ENCODE assay signal across 8 cellular contexts in genomic region chr15:40038654-40039543, GRCh38. TPM values are rescaled to one million over a fixed set of nuclear protein-coding genes. Genes with fewer than 3 reads are reported as not detected.
DNase-seq lines count a peak whose midpoint lies in the region; ATAC-seq, FAIRE-seq and TF ChIP-seq lines count a peak whose summit lies in the region.

A gene with protein sequence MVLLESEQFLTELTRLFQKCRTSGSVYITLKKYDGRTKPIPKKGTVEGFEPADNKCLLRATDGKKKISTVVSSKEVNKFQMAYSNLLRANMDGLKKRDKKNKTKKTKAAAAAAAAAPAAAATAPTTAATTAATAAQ (minus strand): TSS chr15:40039181. CDS start chr15:40039116, 65 bp downstream.

- peak within 1 kb of the TSS; percentile 98 for H3K4me3 Mint-ChIP-seq in Caco-2 (ENCODE audit: unreplicated experiment)
- peak within 1 kb of the TSS; percentile 94 for H3K4me3 Mint-ChIP-seq in memory B cell

- H3K23me2 ChIP-seq in H1 (ENCODE audit: low read depth, low read length) = peaks cover 6% of the 10 kb centered on the region

- no peaks in the 10 kb centered on the region for H3K9me3 Mint-ChIP-seq in Caco-2 (ENCODE audit: unreplicated experiment)
- no peaks in the 10 kb centered on the region for H3K9me3 Mint-ChIP-seq in memory B cell

- H3K27ac ChIP-seq in H1 (ENCODE audit: low read depth, low read length) = peak within 1 kb of the TSS; percentile 80

- peak within 1 kb of the TSS; percentile 99 for H4K8ac ChIP-seq in H1 (ENCODE audit: extremely low read depth, insufficient read depth, low read length)

- no peak within 1 kb of the TSS for H2AK5ac ChIP-seq in H1 (ENCODE audit: low read depth, low read length)

- no TSS peak for BruUV-seq in Caco-2 (replicated peaks; lab: Mats Ljungman, UMichigan)

- peak within 1 kb of the TSS; percentile 79 for H3K56ac ChIP-seq in H1 (replicated peaks; ENCODE audit: insufficient read length, low read depth, low read length)

- H3K4ac ChIP-seq in H1 (replicated peaks; ENCODE audit: insufficient read length, low read depth, low read length) = no peak within 1 kb of the TSS

- TF ChIP-seq RAD21 in H1 (IDR thresholded peaks at IDR 0.05 in 1 of 2, conservative IDR thresholded peaks at IDR 0.05 in 1 of 2; ENCODE audit: low read depth in 2 of 2, low read length in 2 of 2) = 0 out of 4 replicates have a peak, but pooled peaks of 1 of the 2 experiments have one; percentile 2

- intact Hi-C loops in Caco-2 (cut with micrococcal nuclease; ENCODE audit: unreplicated experiment) = loop anchor here (1.0 kb wide), 1 partner anchor 253 kb away; no protein-coding TSS in a partner anchor

- POLR2A ChIA-PET in Caco-2 (lab: Charles Lee) = interaction anchor here (0.5 to 1.1 kb wide), 3 partner anchors 9 to 531 kb away, joined by 3 to 10 read pairs (median 3); no protein-coding TSS in a partner anchor
- POLR2A ChIA-PET in H1 (lab: Charles Lee; ENCODE audit: partially characterized antibody) = interaction anchor here (0.6 to 2.9 kb wide), 11 partner anchors 10 to 253 kb away, joined by 3 to 11 read pairs (median 4); partner anchors contain the start of gene BUB1B

- DNase-seq in Caco-2 (peak; percentile 90 to 92), HUDEP-2 (lab: John Stamatoyannopoulos, UW; ENCODE audit: unreplicated experiment in 76 of 76) (peak in 74 of 76 experiments; percentile 30 to 95 (median 87)), NOMO-1 treated with dmso at 0.1 percent for 144 hours (lab: John Stamatoyannopoulos, UW; ENCODE audit: unreplicated experiment) (peak; percentile 79), H1 (ENCODE audit: low read depth in 1 of 2, low spot score in 2 of 2) (peak; percentile 73 to 91), memory B cell (ENCODE audit: low spot score in 2 of 2) (peak; percentile 83 to 86)
- peak; percentile 79 to 92 (median 85) for DNase-seq in activated CD8-positive, alpha-beta memory T cell treated with anti-CD3 and anti-CD28 coated beads for 48 hours (ENCODE audit: low read depth in 2 of 3, low spot score in 2 of 3)
- DNase-seq in stimulated activated CD8-positive, alpha-beta memory T cell treated with anti-CD3 and anti-CD28 coated beads, Interleukin-12 subunit alpha, Interleukin-12 subunit beta, amount 100 ng/mL, for 1 hour (ENCODE audit: low read depth) = peak; percentile 90

- H4K5ac ChIP-seq in H1 (ENCODE audit: insufficient read length, low read depth, low read length) = peak within 1 kb of the TSS; percentile 92

- 0 out of 2 replicates have a peak, but pooled peaks cover 4% of the 10 kb centered on the region for H3K4me1 ChIP-seq in Caco-2
- H3K4me1 ChIP-seq in H1 (replicated peaks in 1 of 4; ENCODE audit: control insufficient read depth in 3 of 4, insufficient read depth in 4 of 4, low read length in 3 of 4) = peaks cover 0 to 3% (median 0%) of the 10 kb centered on the region in 4 experiments; a peak in 2 of 7 replicates

- H3K27me3 Mint-ChIP-seq in Caco-2 (ENCODE audit: insufficient read depth, unreplicated experiment) (no peaks in the 10 kb centered on the region), memory B cell (no peaks in the 10 kb centered on the region)

- no peaks in the 10 kb centered on the region for H3K79me1 ChIP-seq in H1 (ENCODE audit: low read depth, low read length)

- H2BK120ac ChIP-seq in H1 (replicated peaks; ENCODE audit: low read depth, low read length) = no peak within 1 kb of the TSS

- WGBS in H1 (ENCODE audit: extremely low coverage in 1 of 2, insufficient coverage in 1 of 2, insufficient read length in 1 of 2, insufficient replicate concordance in 2 of 2, low coverage in 1 of 2, low lambda C conversion rate in 2 of 2, missing lambda C conversion rate in 1 of 2), 2 experiments = 2% methylated on average over 49 of the region's 59 CpGs; no CpG with 5 or more reads in 1 of the 2 experiments

- H3K4me2 ChIP-seq in H1 (ENCODE audit: insufficient read depth in 1 of 2, low read depth in 2 of 2, low read length in 2 of 2) = peak within 1 kb of the TSS; percentile 77 to 80

- no peak within 1 kb of the TSS for H3K14ac ChIP-seq in H1 (ENCODE audit: insufficient read length)

- H2BK20ac ChIP-seq in H1 (ENCODE audit: low read length) = no peak within 1 kb of the TSS

- no peaks in the 10 kb centered on the region for H3K27me3 ChIP-seq in Caco-2 (replicated peaks; ENCODE audit: control insufficient read depth, insufficient read depth, low read length)
- no peaks in the 10 kb centered on the region for H3K27me3 ChIP-seq in H1 (replicated peaks in 1 of 4; ENCODE audit: control insufficient read depth in 3 of 4, extremely low read depth in 1 of 4, insufficient read depth in 3 of 4, low read length in 3 of 4)

- H4K91ac ChIP-seq in H1 (replicated peaks; ENCODE audit: insufficient read length, low read length) = no peak within 1 kb of the TSS

- H3K4me3 ChIP-seq in Caco-2 (ENCODE audit: low read depth, low read length) = peak within 1 kb of the TSS; percentile 78
- peak within 1 kb of the TSS; percentile 58 to 95 (median 88) for H3K4me3 ChIP-seq in H1 (ENCODE audit: extremely low read depth in 1 of 4, insufficient read depth in 2 of 4, low read depth in 3 of 4, low read length in 4 of 4)

- no peaks in the 10 kb centered on the region for H3K9me3 ChIP-seq in Caco-2
- no peaks in the 10 kb centered on the region for H3K9me3 ChIP-seq in H1 (ENCODE audit: insufficient read depth in 2 of 2, low read depth in 1 of 2, low read length in 1 of 2)

- no peak within 1 kb of the TSS for H3K23ac ChIP-seq in H1 (ENCODE audit: insufficient read length)

- peak within 1 kb of the TSS; percentile 95 for H2BK5ac ChIP-seq in H1 (ENCODE audit: low read depth, low read length)

- peak within 1 kb of the TSS; percentile 94 for H3K18ac ChIP-seq in H1 (ENCODE audit: extremely low read depth, low read length)

- H2BK15ac ChIP-seq in H1 (ENCODE audit: low read length) = peak within 1 kb of the TSS; percentile 81

- H3K27ac Mint-ChIP-seq in Caco-2 (ENCODE audit: unreplicated experiment) = peak within 1 kb of the TSS; percentile 97
- peak within 1 kb of the TSS; percentile 96 for H3K27ac Mint-ChIP-seq in memory B cell

- ATAC-seq in GM21390 (IDR thresholded peaks at IDR 0.05; ENCODE audit: unreplicated experiment) (peak; percentile 90), memory B cell (ENCODE audit: low read depth) (peak; percentile 92)

- TF ChIP-seq EP300 in H1 (IDR thresholded peaks at IDR 0.05; ENCODE audit: borderline replicate concordance in 1 of 2, low read depth in 2 of 2, low read length in 2 of 2) = no peak

- no peak for FAIRE-seq in H1 (lab: Jason Lieb, UNC)

- CTCF ChIA-PET in Caco-2 (lab: Charles Lee) (interaction anchor here (0.6 to 1.7 kb wide), 3 partner anchors 151 to 236 kb away, joined by 3 to 4 read pairs (median 4); partner anchors contain the start of gene PAK6), H1 (lab: Charles Lee; ENCODE audit: partially characterized antibody) (interaction anchor here (0.7 to 21.9 kb wide), 15 partner anchors 13 to 252 kb away, joined by 3 to 406 read pairs (median 3); partner anchors contain the start of genes BMF and BUB1B)

- H3K36me3 Mint-ChIP-seq in Caco-2 (ENCODE audit: insufficient read depth, unreplicated experiment) (peaks cover 54% of the 10 kb centered on the region), memory B cell (peaks cover 18% of the 10 kb centered on the region)

- H3K4me1 Mint-ChIP-seq in Caco-2 (ENCODE audit: low read depth, unreplicated experiment) = peaks cover 8% of the 10 kb centered on the region
- peaks cover 19% of the 10 kb centered on the region for H3K4me1 Mint-ChIP-seq in memory B cell

- H4K20me1 ChIP-seq in H1 (replicated peaks in 1 of 2; ENCODE audit: control insufficient read depth in 1 of 2, insufficient read depth in 2 of 2, low read length in 2 of 2) = no peaks in the 10 kb centered on the region

- peak within 1 kb of the TSS; percentile 95 for H2AFZ ChIP-seq in H1 (ENCODE audit: low read length)

- H3K9ac ChIP-seq in H1 (replicated peaks in 1 of 4; ENCODE audit: extremely low read depth in 1 of 4, low read depth in 3 of 4, low read length in 3 of 4) = peak within 1 kb of the TSS; percentile 70 to 90 (median 89)

- peaks cover 0 to 15% of the 10 kb centered on the region in 2 experiments; a peak in 3 of 4 replicates for H3K79me2 ChIP-seq in H1 (ENCODE audit: control insufficient read depth in 1 of 2, insufficient read depth in 2 of 2, low read length in 2 of 2)

- H2BK12ac ChIP-seq in H1 (ENCODE audit: low read depth, low read length) = 0 out of 2 replicates have a peak within 1 kb of the TSS, but pooled peaks have one; percentile 60

- no peak for TF ChIP-seq CTCF in Caco-2 (IDR thresholded peaks at IDR 0.05; ENCODE audit: insufficient read depth in 1 of 2, low read depth in 1 of 2, low read length in 1 of 2, severe bottlenecking in 1 of 2, unreplicated experiment in 1 of 2)
- no peak for TF ChIP-seq CTCF in H1 (IDR thresholded peaks at IDR 0.05; ENCODE audit: control extremely low read depth in 1 of 3, insufficient read depth in 1 of 3, low read depth in 1 of 3, low read length in 3 of 3)

- TF ChIP-seq POLR2A in H1 (IDR thresholded peaks at IDR 0.05; ENCODE audit: control extremely low read depth in 1 of 2, low read depth in 2 of 2, low read length in 2 of 2) = peak; percentile 77 to 93

- H3K36me3 ChIP-seq in Caco-2 (ENCODE audit: control insufficient read depth, insufficient read depth, low read length) (no peaks in the 10 kb centered on the region), H1 (ENCODE audit: control insufficient read depth in 2 of 4, insufficient read depth in 4 of 4, low read length in 3 of 4) (peaks cover 11 to 34% (median 30%) of the 10 kb centered on the region in 4 experiments)

TF ChIP-seq in H1, 55 proteins besides CTCF, POLR2A, EP300 and RAD21 (continues in another document):
- TF ChIP-seq, protein P1, sequence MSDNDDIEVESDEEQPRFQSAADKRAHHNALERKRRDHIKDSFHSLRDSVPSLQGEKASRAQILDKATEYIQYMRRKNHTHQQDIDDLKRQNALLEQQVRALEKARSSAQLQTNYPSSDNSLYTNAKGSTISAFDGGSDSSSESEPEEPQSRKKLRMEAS (IDR thresholded peaks at IDR 0.05) = 0 out of 2 replicates have a peak, but pooled peaks have one; percentile 28
- no peak for TF ChIP-seq HDAC6 (IDR thresholded peaks at IDR 0.05; ENCODE audit: low read depth, low read length)
- TF ChIP-seq KDM4A (IDR thresholded peaks at IDR 0.05; ENCODE audit: low read depth, low read length, severe bottlenecking) = peak; percentile 54
- peak; percentile 15; the same call in 1 of the 2 replicates for TF ChIP-seq SP2 (IDR thresholded peaks at IDR 0.05; ENCODE audit: low read length)
- peak; percentile 89 for TF ChIP-seq ASH2L (IDR thresholded peaks at IDR 0.05; ENCODE audit: low read length)
- peak; percentile 91 for TF ChIP-seq POLR2AphosphoS5 (IDR thresholded peaks at IDR 0.05; ENCODE audit: low read depth, low read length)

RNA-seq across cellular contexts. Expression of the gene that starts here (rescaled TPM):
- total RNA-seq in Caco-2 (2022) = 220 and 223 TPM in 2 replicates
- 180 and 186 TPM in 2 replicates for total RNA-seq in H1 (2021; fragmentation: NEBNext Ultra II Directional; extraction: Animal tissue kit (Norgen Biotek cat#: 25700))
- polyA plus RNA-seq in H1 (2011; rRNA removed) = 121 and 223 TPM in 2 replicates
- 315 TPM for polyA plus RNA-seq in H1 (2011; cell fraction: cytosol; rRNA removed)
- polyA plus RNA-seq in H1 (2011; cell fraction: nucleus; rRNA removed) = 77.6 TPM
- 220 to 294 TPM (median 265 TPM) in 4 replicates for polyA plus RNA-seq in H1 (2012, experiment 1 of 2)
- 56.5 TPM for polyA plus RNA-seq in H1 (2012, experiment 2 of 2)
- 426 TPM for polyA plus RNA-seq in H1 (2013, experiment 1 of 2)
- polyA plus RNA-seq in H1 (2013, experiment 2 of 2) = 449 TPM
- 60.9 and 61.3 TPM in 2 replicates for polyA minus RNA-seq in H1 (2011; rRNA and poly(A)+ RNA removed)
- polyA minus RNA-seq in H1 (2011; cell fraction: cytosol; rRNA and poly(A)+ RNA removed) = 75.2 TPM
- polyA minus RNA-seq in H1 (2011; cell fraction: nucleus; rRNA and poly(A)+ RNA removed) = 50.3 TPM

Comparison
In these comparisons a context has a peak if more than half of its experiments do, and no peak if none do; other contexts are left out.
1. Peak in every context shown above with its lines: DNase-seq, ATAC-seq, H3K4me3 ChIP-seq and H3K27ac ChIP-seq.